16 cellular contexts compared by ENCODE assay signal in genomic region chr4:59973496-59973895, GRCh38.
A peak's percentile ranks its signal among the peaks of the same experiment; 100 is the strongest.
DNase-seq lines count a peak whose midpoint lies in the region; ATAC-seq and TF ChIP-seq lines count a peak whose summit lies in the region.
"Had no signal": no experiment of that assay in that cellular context is flagged by ENCODE, and none has a peak within 500 bp of the region (broad histone marks: within the 10 kb centered on the region; RNA-seq: fewer than 3 reads in every experiment).

No MANE protein-coding gene starts in this region.

- no peaks in the 10 kb centered on the region for H3K27me3 ChIP-seq in brain microvascular endothelial cell (replicated peaks)

- ATAC-seq in GM21619 (IDR thresholded peaks at IDR 0.05; ENCODE audit: unreplicated experiment) (no peak), T-cell (replicated peaks in 1 of 4) (no peak), GM18498 (IDR thresholded peaks at IDR 0.05; ENCODE audit: unreplicated experiment) (no peak), GM18519 (IDR thresholded peaks at IDR 0.05; ENCODE audit: low FRiP score, unreplicated experiment) (no peak)
- ATAC-seq: GM12878 had no signal

- no peak for TF ChIP-seq CTCF in brain microvascular endothelial cell (IDR thresholded peaks at IDR 0.05; ENCODE audit: low read depth, low read length, missing control alignments)

- H3K36me3 ChIP-seq in brain microvascular endothelial cell (replicated peaks), result no peaks in the 10 kb centered on the region

- H3K27ac ChIP-seq in brain microvascular endothelial cell, result no peak overlapping the region
- H3K27ac ChIP-seq: HL-60 had no signal

- DNase-seq in A172 (ENCODE audit: low spot score) (peak; percentile 46), M059J (ENCODE audit: low read depth) (peak; percentile 0), RKO (ENCODE audit: low spot score) (peak; percentile 31), brain microvascular endothelial cell (peak; percentile 1), T-cell (no peak)
- DNase-seq: C1 segment of cervical spinal cord; Calu3; CD4-positive, alpha-beta T cell; DMS 273 treated with DMSO at 0.1 percent for 48 hours; H7 had no signal

- H3K4me3 ChIP-seq in brain microvascular endothelial cell (ENCODE audit: low read depth, low read length), result no peak overlapping the region
- H3K4me3 ChIP-seq: GM12878 had no signal

- no peaks in the 10 kb centered on the region for H3K36me3 Mint-ChIP-seq in T-cell

- in situ Hi-C loops in brain microvascular endothelial cell (cut with HindIII; ENCODE audit: low pct_ligation_motif_present, low sequenced_read_pairs), result no loop called here

- no peaks in the 10 kb centered on the region for H3K27me3 Mint-ChIP-seq in T-cell
- H3K27me3 Mint-ChIP-seq: B cell; CD4-positive, alpha-beta T cell had no signal

- H3K9me3 Mint-ChIP-seq in T-cell, result peaks cover 6 to 24% (median 8%) of the 10 kb centered on the region in 3 donors
- H3K9me3 Mint-ChIP-seq: CD4-positive, alpha-beta T cell had no signal

- POLR2A ChIA-PET in T-cell (lab: Charles Lee), result no interaction called here

- no peak overlapping the region for H3K4me3 Mint-ChIP-seq in T-cell
- H3K4me3 Mint-ChIP-seq: B cell; CD4-positive, alpha-beta T cell had no signal

- no peaks in the 10 kb centered on the region for H3K4me1 Mint-ChIP-seq in T-cell
- H3K4me1 Mint-ChIP-seq: B cell had no signal

- H3K27ac Mint-ChIP-seq in T-cell, result no peak overlapping the region
- H3K27ac Mint-ChIP-seq: B cell; CD4-positive, alpha-beta T cell had no signal

- CTCF ChIA-PET in T-cell (lab: Charles Lee), result no interaction called here

Comparison
In these comparisons a context has a peak if more than half of its experiments do, and no peak if none do; other contexts are left out.
1. DNase-seq: peak in A172 (single experiment), M059J (single experiment), RKO (single experiment) and brain microvascular endothelial cell (single experiment); none in T-cell (0 of 34).